8 cellular contexts compared by ENCODE assay signal in genomic region chr14:73539017-73539416, GRCh38. TPM values are rescaled to one million over a fixed set of nuclear protein-coding genes. Genes with fewer than 3 reads are reported as not detected.
DNase-seq lines count a peak whose midpoint lies in the region; ATAC-seq and TF ChIP-seq lines count a peak whose summit lies in the region.
"Not testable (repeated sequence)": the region's sequence is repeated elsewhere in the genome, so short reads cannot be mapped to it uniquely, and the experiment has no call there.

No MANE protein-coding gene starts in this region.

- ATAC-seq in GM23338 (peak; percentile 70), activated B cell treated with CpG ODN at 0.5 μM for 24 hours (ENCODE audit: low read depth) (peak; percentile 97), Right ventricle myocardium superior (ENCODE audit: poor library complexity) (peak; percentile 78)

- not testable (repeated sequence) for H4K20me1 ChIP-seq in GM23338 (replicated peaks; ENCODE audit: insufficient read depth); neural progenitor cell (ENCODE audit: low read depth)

- H3K4me3 ChIP-seq in GM23338, MG63, neural progenitor cell: not testable (repeated sequence)

- not testable (repeated sequence) for H3K79me2 ChIP-seq in GM23338 (replicated peaks; ENCODE audit: insufficient read depth); neural progenitor cell (ENCODE audit: low read depth)

- H3K9ac ChIP-seq in neural progenitor cell, result not testable (repeated sequence)

- CTCF ChIA-PET in activated B cell treated with CpG ODN at 0.5 μM for 24 hours (lab: Charles Lee), result not testable (repeated sequence)

- TF ChIP-seq CTCF in GM23338 (conservative IDR thresholded peaks at IDR 0.05; ENCODE audit: low read depth in 2 of 2) (peak; percentile 71 to 75), neural progenitor cell (IDR thresholded peaks at IDR 0.05) (peak; percentile 47)
- not testable (repeated sequence) for TF ChIP-seq CTCF in activated B cell treated with CpG ODN at 0.5 μM for 24 hours (IDR thresholded peaks at IDR 0.05)

- peaks cover 21% of the 10 kb centered on the region for H3K4me1 Mint-ChIP-seq in GM23338
- H3K4me1 Mint-ChIP-seq in activated B cell treated with CpG ODN at 0.5 μM for 24 hours; activated naive CD8-positive, alpha-beta T cell treated with anti-CD3 and anti-CD28 coated beads for 36 hours; neural progenitor cell: not testable (repeated sequence)

- not testable (repeated sequence) for H3F3A ChIP-seq in GM23338 (replicated peaks; ENCODE audit: low read depth); neural progenitor cell (ENCODE audit: low read depth)

- H3K27ac Mint-ChIP-seq in GM23338; activated B cell treated with CpG ODN at 0.5 μM for 24 hours; activated naive CD8-positive, alpha-beta T cell treated with anti-CD3 and anti-CD28 coated beads for 36 hours; neural progenitor cell: not testable (repeated sequence)

- DNase-seq in DMS114 treated with DMSO at 0.1 percent for 48 hours (lab: John Stamatoyannopoulos, UW; ENCODE audit: unreplicated experiment) (peak; percentile 64), GM23338 (ENCODE audit: low spot score) (peak; percentile 71), MG63 (peak; percentile 32), Right ventricle myocardium superior (peak; percentile 75)
- DNase-seq in activated B cell treated with CpG ODN at 0.5 μM for 24 hours; neural progenitor cell (ENCODE audit: low spot score): not testable (repeated sequence)
- peak; percentile 66 for DNase-seq in activated naive CD8-positive, alpha-beta T cell treated with anti-CD3 and anti-CD28 coated beads for 36 hours
- DNase-seq in stimulated activated CD8-positive, alpha-beta memory T cell treated with anti-CD3 and anti-CD28 coated beads, Interleukin-4, amount 100 ng/mL, for 24 hours (ENCODE audit: low read depth), result peak; percentile 40

- H3K36me3 ChIP-seq in GM23338 (ENCODE audit: insufficient read depth); MG63; neural progenitor cell: not testable (repeated sequence)

- intact Hi-C loops in activated B cell treated with CpG ODN at 0.5 μM for 24 hours (cut with micrococcal nuclease); Right ventricle myocardium superior (cut with DNase I): not testable (repeated sequence)

- H3K4me2 ChIP-seq in GM23338, neural progenitor cell: not testable (repeated sequence)

- POLR2A ChIA-PET in activated B cell treated with CpG ODN at 0.5 μM for 24 hours (lab: Charles Lee), result not testable (repeated sequence)

- not testable (repeated sequence) for H3K9me2 ChIP-seq in GM23338 (ENCODE audit: insufficient read depth)

- H3K27me3 ChIP-seq in GM23338 (ENCODE audit: insufficient read depth); MG63: not testable (repeated sequence)
- peaks cover 23% of the 10 kb centered on the region for H3K27me3 ChIP-seq in neural progenitor cell

- not testable (repeated sequence) for H3K27me3 Mint-ChIP-seq in GM23338 (ENCODE audit: insufficient read depth, low read depth, poor library complexity); activated B cell treated with CpG ODN at 0.5 μM for 24 hours; neural progenitor cell (ENCODE audit: insufficient read depth, low read depth)
- peaks cover 27% of the 10 kb centered on the region for H3K27me3 Mint-ChIP-seq in activated naive CD8-positive, alpha-beta T cell treated with anti-CD3 and anti-CD28 coated beads for 36 hours

- peaks cover 13% of the 10 kb centered on the region for H3K4me1 ChIP-seq in GM23338 (ENCODE audit: insufficient read depth)
- H3K4me1 ChIP-seq in neural progenitor cell, result not testable (repeated sequence)

- not testable (repeated sequence) for H3K9me3 Mint-ChIP-seq in GM23338; activated B cell treated with CpG ODN at 0.5 μM for 24 hours; activated naive CD8-positive, alpha-beta T cell treated with anti-CD3 and anti-CD28 coated beads for 36 hours; neural progenitor cell

- not testable (repeated sequence) for H3K36me3 Mint-ChIP-seq in GM23338 (ENCODE audit: low read depth); activated B cell treated with CpG ODN at 0.5 μM for 24 hours (ENCODE audit: low read depth); activated naive CD8-positive, alpha-beta T cell treated with anti-CD3 and anti-CD28 coated beads for 36 hours; neural progenitor cell

- not testable (repeated sequence) for H3K9me3 ChIP-seq in MG63; neural progenitor cell (ENCODE audit: low read depth)

- H2AFZ ChIP-seq in GM23338; neural progenitor cell (replicated peaks): not testable (repeated sequence)

- 0 out of 3 replicates have a peak overlapping the region, but pooled peaks have one; percentile 16 for H3K4me3 Mint-ChIP-seq in GM23338
- not testable (repeated sequence) for H3K4me3 Mint-ChIP-seq in activated B cell treated with CpG ODN at 0.5 μM for 24 hours; activated naive CD8-positive, alpha-beta T cell treated with anti-CD3 and anti-CD28 coated beads for 36 hours; neural progenitor cell

- not testable (repeated sequence) for H3K27ac ChIP-seq in GM23338 (ENCODE audit: low read depth); neural progenitor cell

RNA-seq across cellular contexts. Expression of gene ACOT1, which starts 2.1 kb away (rescaled TPM):
- total RNA-seq in GM23338 (2014; rRNA removed; shearing (Covaris generic)), result 6.0 and 9.2 TPM in 2 replicates
- polyA plus RNA-seq in GM23338 (2016; fragmentation: Nextera tagmentation; extraction: Ambion mirVana), result 3.7 and 5.1 TPM in 2 replicates
- 0.16 TPM in 1 of 2 replicates, not detected in the other for total RNA-seq in MG63 (2014; rRNA removed; shearing (Covaris generic); ENCODE audit: low replicate concordance)
- 2.7 and 3.0 TPM in 2 replicates for total RNA-seq in activated B cell treated with CpG ODN at 0.5 μM for 24 hours
- 1 to 10 TPM; 1.4 to 1.5 TPM for total RNA-seq in activated naive CD8-positive, alpha-beta T cell treated with anti-CD3 and anti-CD28 coated beads for 36 hours
- 27.4 TPM for total RNA-seq in Right ventricle myocardium superior
- total RNA-seq in neural progenitor cell (ENCODE audit: low replicate concordance), result 0.31 and 0.94 TPM in 2 replicates

RNA-seq across cellular contexts. Expression of gene HEATR4, which starts 19.7 kb away (rescaled TPM):
- 0.56 TPM in 1 of 2 replicates, not detected in the other for total RNA-seq in GM23338 (2014; rRNA removed; shearing (Covaris generic))
- polyA plus RNA-seq in GM23338 (2016; fragmentation: Nextera tagmentation; extraction: Ambion mirVana), result 1.6 and 1.7 TPM in 2 replicates
- total RNA-seq in MG63 (2014; rRNA removed; shearing (Covaris generic); ENCODE audit: low replicate concordance), result not detected in 2 replicates
- total RNA-seq in activated B cell treated with CpG ODN at 0.5 μM for 24 hours, result not detected in 2 replicates
- not detected for total RNA-seq in activated naive CD8-positive, alpha-beta T cell treated with anti-CD3 and anti-CD28 coated beads for 36 hours
- total RNA-seq in Right ventricle myocardium superior, result 0.08 TPM
- 0.06 TPM in 1 of 2 replicates, not detected in the other for total RNA-seq in neural progenitor cell (ENCODE audit: low replicate concordance)

RNA-seq across cellular contexts. Expression of gene ACOT2, which starts 30.0 kb away (rescaled TPM):
- 9.1 and 10.7 TPM in 2 replicates for total RNA-seq in GM23338 (2014; rRNA removed; shearing (Covaris generic))
- polyA plus RNA-seq in GM23338 (2016; fragmentation: Nextera tagmentation; extraction: Ambion mirVana), result 9.6 and 9.8 TPM in 2 replicates
- 27.8 and 33.4 TPM in 2 replicates for total RNA-seq in MG63 (2014; rRNA removed; shearing (Covaris generic); ENCODE audit: low replicate concordance)
- total RNA-seq in activated B cell treated with CpG ODN at 0.5 μM for 24 hours, result 11.1 and 13.8 TPM in 2 replicates
- 10 to 100 TPM; 13.2 to 13.8 TPM for total RNA-seq in activated naive CD8-positive, alpha-beta T cell treated with anti-CD3 and anti-CD28 coated beads for 36 hours
- 229 TPM for total RNA-seq in Right ventricle myocardium superior
- 1.1 and 2.4 TPM in 2 replicates for total RNA-seq in neural progenitor cell (ENCODE audit: low replicate concordance)

RNA-seq across cellular contexts. Expression of gene RIOX1, which starts 48.3 kb away (rescaled TPM):
- 54.2 and 57.3 TPM in 2 replicates for total RNA-seq in GM23338 (2014; rRNA removed; shearing (Covaris generic))
- polyA plus RNA-seq in GM23338 (2016; fragmentation: Nextera tagmentation; extraction: Ambion mirVana), result 21.2 and 24.6 TPM in 2 replicates
- 14.2 and 23.6 TPM in 2 replicates for total RNA-seq in MG63 (2014; rRNA removed; shearing (Covaris generic); ENCODE audit: low replicate concordance)
- total RNA-seq in activated B cell treated with CpG ODN at 0.5 μM for 24 hours (21.6 and 21.7 TPM in 2 replicates), Right ventricle myocardium superior (7.1 TPM), neural progenitor cell (ENCODE audit: low replicate concordance) (14.9 and 28.8 TPM in 2 replicates)
- total RNA-seq in activated naive CD8-positive, alpha-beta T cell treated with anti-CD3 and anti-CD28 coated beads for 36 hours, result 10 to 100 TPM; 20.9 to 22.2 TPM

RNA-seq across cellular contexts. Expression of gene ACOT4, which starts 52.7 kb away (rescaled TPM):
- total RNA-seq in GM23338 (2014; rRNA removed; shearing (Covaris generic)), result 1.6 and 3.7 TPM in 2 replicates
- polyA plus RNA-seq in GM23338 (2016; fragmentation: Nextera tagmentation; extraction: Ambion mirVana), result 0.97 and 1.0 TPM in 2 replicates
- 0.44 and 0.76 TPM in 2 replicates for total RNA-seq in MG63 (2014; rRNA removed; shearing (Covaris generic); ENCODE audit: low replicate concordance)
- total RNA-seq in activated B cell treated with CpG ODN at 0.5 μM for 24 hours (0.60 and 1.2 TPM in 2 replicates), Right ventricle myocardium superior (0.62 TPM), neural progenitor cell (ENCODE audit: low replicate concordance) (0.65 TPM in 1 of 2 replicates, not detected in the other)
- 1 to 10 TPM; 2.0 to 2.4 TPM for total RNA-seq in activated naive CD8-positive, alpha-beta T cell treated with anti-CD3 and anti-CD28 coated beads for 36 hours
